Comparison of ENCODE assay signal across 1 cellular context in the genomic region with DNA sequence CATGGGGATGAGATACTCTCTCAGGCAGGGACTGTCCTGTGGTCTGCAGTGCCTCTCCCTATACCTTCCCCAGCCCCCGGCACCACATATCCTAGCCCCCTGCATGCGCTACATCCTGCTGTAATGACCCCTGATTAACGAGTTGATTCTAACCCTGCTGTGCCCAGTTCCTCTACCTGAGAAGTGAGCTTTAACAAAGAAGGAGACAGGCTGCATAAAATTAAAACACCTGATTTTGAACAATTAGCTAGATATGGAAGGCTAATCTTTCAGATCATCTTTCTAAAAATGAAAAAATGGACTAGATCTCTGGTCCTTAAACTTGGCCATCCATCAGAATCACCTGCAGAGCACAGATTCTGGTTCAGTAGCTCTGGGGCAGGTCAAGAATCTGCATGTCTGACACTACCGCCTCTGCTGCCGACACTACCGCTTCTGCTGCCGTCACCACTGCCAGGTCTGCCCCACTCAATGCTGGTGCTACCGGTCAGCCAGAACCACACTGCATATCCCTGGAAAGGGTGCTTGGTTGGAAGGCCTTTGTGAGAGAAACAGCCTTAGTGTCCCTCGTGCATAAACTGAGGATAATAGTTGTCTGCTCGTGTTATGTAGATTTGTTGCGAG.
TF ChIP-seq lines count a peak whose summit lies in the region.

No MANE protein-coding gene starts in this region.

TF ChIP-seq in GM23338, 12 proteins besides CTCF, POLR2A, EP300 and RAD21 (continued from another document):
- TF ChIP-seq, protein P1, sequence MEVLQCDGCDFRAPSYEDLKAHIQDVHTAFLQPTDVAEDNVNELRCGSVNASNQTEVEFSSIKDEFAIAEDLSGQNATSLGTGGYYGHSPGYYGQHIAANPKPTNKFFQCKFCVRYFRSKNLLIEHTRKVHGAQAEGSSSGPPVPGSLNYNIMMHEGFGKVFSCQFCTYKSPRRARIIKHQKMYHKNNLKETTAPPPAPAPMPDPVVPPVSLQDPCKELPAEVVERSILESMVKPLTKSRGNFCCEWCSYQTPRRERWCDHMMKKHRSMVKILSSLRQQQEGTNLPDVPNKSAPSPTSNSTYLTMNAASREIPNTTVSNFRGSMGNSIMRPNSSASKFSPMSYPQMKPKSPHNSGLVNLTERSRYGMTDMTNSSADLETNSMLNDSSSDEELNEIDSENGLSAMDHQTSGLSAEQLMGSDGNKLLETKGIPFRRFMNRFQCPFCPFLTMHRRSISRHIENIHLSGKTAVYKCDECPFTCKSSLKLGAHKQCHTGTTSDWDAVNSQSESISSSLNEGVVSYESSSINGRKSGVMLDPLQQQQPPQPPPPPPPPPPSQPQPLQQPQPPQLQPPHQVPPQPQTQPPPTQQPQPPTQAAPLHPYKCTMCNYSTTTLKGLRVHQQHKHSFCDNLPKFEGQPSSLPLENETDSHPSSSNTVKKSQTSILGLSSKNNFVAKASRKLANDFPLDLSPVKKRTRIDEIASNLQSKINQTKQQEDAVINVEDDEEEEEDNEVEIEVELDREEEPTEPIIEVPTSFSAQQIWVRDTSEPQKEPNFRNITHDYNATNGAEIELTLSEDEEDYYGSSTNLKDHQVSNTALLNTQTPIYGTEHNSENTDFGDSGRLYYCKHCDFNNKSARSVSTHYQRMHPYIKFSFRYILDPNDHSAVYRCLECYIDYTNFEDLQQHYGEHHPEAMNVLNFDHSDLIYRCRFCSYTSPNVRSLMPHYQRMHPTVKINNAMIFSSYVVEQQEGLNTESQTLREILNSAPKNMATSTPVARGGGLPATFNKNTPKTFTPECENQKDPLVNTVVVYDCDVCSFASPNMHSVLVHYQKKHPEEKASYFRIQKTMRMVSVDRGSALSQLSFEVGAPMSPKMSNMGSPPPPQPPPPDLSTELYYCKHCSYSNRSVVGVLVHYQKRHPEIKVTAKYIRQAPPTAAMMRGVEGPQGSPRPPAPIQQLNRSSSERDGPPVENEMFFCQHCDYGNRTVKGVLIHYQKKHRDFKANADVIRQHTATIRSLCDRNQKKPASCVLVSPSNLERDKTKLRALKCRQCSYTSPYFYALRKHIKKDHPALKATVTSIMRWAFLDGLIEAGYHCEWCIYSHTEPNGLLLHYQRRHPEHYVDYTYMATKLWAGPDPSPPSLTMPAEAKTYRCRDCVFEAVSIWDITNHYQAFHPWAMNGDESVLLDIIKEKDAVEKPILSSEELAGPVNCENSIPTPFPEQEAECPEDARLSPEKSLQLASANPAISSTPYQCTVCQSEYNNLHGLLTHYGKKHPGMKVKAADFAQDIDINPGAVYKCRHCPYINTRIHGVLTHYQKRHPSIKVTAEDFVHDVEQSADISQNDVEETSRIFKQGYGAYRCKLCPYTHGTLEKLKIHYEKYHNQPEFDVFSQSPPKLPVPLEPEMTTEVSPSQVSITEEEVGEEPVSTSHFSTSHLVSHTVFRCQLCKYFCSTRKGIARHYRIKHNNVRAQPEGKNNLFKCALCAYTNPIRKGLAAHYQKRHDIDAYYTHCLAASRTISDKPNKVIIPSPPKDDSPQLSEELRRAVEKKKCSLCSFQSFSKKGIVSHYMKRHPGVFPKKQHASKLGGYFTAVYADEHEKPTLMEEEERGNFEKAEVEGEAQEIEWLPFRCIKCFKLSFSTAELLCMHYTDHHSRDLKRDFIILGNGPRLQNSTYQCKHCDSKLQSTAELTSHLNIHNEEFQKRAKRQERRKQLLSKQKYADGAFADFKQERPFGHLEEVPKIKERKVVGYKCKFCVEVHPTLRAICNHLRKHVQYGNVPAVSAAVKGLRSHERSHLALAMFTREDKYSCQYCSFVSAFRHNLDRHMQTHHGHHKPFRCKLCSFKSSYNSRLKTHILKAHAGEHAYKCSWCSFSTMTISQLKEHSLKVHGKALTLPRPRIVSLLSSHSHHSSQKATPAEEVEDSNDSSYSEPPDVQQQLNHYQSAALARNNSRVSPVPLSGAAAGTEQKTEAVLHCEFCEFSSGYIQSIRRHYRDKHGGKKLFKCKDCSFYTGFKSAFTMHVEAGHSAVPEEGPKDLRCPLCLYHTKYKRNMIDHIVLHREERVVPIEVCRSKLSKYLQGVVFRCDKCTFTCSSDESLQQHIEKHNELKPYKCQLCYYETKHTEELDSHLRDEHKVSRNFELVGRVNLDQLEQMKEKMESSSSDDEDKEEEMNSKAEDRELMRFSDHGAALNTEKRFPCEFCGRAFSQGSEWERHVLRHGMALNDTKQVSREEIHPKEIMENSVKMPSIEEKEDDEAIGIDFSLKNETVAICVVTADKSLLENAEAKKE (CRISPR knock-in tag; IDR thresholded peaks at IDR 0.05): no peak
